ENCODE assay signal across 1 cellular context in genomic region chr1:8059161-8059622, GRCh38.
TF ChIP-seq lines count a peak whose summit lies in the region.

No MANE protein-coding gene starts in this region.

TF ChIP-seq in GM23338, 12 proteins besides CTCF, POLR2A, EP300 and RAD21 (continued from another document):
- TF ChIP-seq ZNF462 (CRISPR knock-in tag; IDR thresholded peaks at IDR 0.05) = no peak
- no peak for TF ChIP-seq EZH2phosphoT487 (IDR thresholded peaks at IDR 0.05; ENCODE audit: unreplicated experiment)
- no peak for TF ChIP-seq ZNF114 (CRISPR knock-in tag; IDR thresholded peaks at IDR 0.05)
- TF ChIP-seq POLR2AphosphoS5 (IDR thresholded peaks at IDR 0.05; ENCODE audit: low read depth) = no peak
- no peak for TF ChIP-seq EZH2 (IDR thresholded peaks at IDR 0.05; ENCODE audit: low read depth, unreplicated experiment)
- no peak for TF ChIP-seq ZNF331 (CRISPR knock-in tag; IDR thresholded peaks at IDR 0.05; ENCODE audit: low read depth)
- TF ChIP-seq, protein P1, sequence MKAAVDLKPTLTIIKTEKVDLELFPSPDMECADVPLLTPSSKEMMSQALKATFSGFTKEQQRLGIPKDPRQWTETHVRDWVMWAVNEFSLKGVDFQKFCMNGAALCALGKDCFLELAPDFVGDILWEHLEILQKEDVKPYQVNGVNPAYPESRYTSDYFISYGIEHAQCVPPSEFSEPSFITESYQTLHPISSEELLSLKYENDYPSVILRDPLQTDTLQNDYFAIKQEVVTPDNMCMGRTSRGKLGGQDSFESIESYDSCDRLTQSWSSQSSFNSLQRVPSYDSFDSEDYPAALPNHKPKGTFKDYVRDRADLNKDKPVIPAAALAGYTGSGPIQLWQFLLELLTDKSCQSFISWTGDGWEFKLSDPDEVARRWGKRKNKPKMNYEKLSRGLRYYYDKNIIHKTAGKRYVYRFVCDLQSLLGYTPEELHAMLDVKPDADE (IDR thresholded peaks at IDR 0.05) = no peak
